ENCODE assay signal across 8 cellular contexts in genomic region chr6:28349344-28349891, GRCh38. TPM values are rescaled to one million over a fixed set of nuclear protein-coding genes. Genes with fewer than 3 reads are reported as not detected.
A peak's percentile ranks its signal among the peaks of the same experiment; 100 is the strongest.
DNase-seq lines count a peak whose midpoint lies in the region; ATAC-seq and TF ChIP-seq lines count a peak whose summit lies in the region.

No MANE protein-coding gene starts in this region.

- H3K4me1 ChIP-seq in testis = peaks cover 15% of the 10 kb centered on the region

- H3K36me3 Mint-ChIP-seq in activated naive CD4-positive, alpha-beta T cell treated with anti-CD3 and anti-CD28 coated beads for 36 hours (ENCODE audit: low read depth) = no peaks in the 10 kb centered on the region
- peaks cover 13% of the 10 kb centered on the region for H3K36me3 Mint-ChIP-seq in activated B cell treated with CpG ODN at 0.5 μM for 24 hours (ENCODE audit: low read depth)

- H3K4me3 Mint-ChIP-seq in activated naive CD4-positive, alpha-beta T cell treated with anti-CD3 and anti-CD28 coated beads for 36 hours = peak overlapping the region; percentile 97
- peak overlapping the region; percentile 96 for H3K4me3 Mint-ChIP-seq in activated B cell treated with CpG ODN at 0.5 μM for 24 hours

- H3K27me3 ChIP-seq in testis = no peaks in the 10 kb centered on the region

- H3K36me3 ChIP-seq in testis (ENCODE audit: low read depth, missing control alignments) = no peaks in the 10 kb centered on the region

- H3K9me3 Mint-ChIP-seq in activated naive CD4-positive, alpha-beta T cell treated with anti-CD3 and anti-CD28 coated beads for 36 hours = no peaks in the 10 kb centered on the region
- H3K9me3 Mint-ChIP-seq in activated B cell treated with CpG ODN at 0.5 μM for 24 hours = no peaks in the 10 kb centered on the region

- peaks cover 6% of the 10 kb centered on the region for H3K27me3 Mint-ChIP-seq in activated naive CD4-positive, alpha-beta T cell treated with anti-CD3 and anti-CD28 coated beads for 36 hours (ENCODE audit: low read depth)
- H3K27me3 Mint-ChIP-seq in activated B cell treated with CpG ODN at 0.5 μM for 24 hours = peaks cover 7% of the 10 kb centered on the region

- DNase-seq in activated naive CD4-positive, alpha-beta T cell treated with anti-CD3 and anti-CD28 coated beads for 36 hours = no peak
- DNase-seq in activated naive CD4-positive, alpha-beta T cell treated with Interleukin-2 at 50 U/mL for 16 hours = no peak
- DNase-seq in activated B cell treated with CpG ODN at 0.5 μM for 24 hours (no peak), testis (no peak), head of caudate nucleus (no peak)

- POLR2A ChIA-PET in activated B cell treated with CpG ODN at 0.5 μM for 24 hours (lab: Charles Lee) = interaction anchor here (0.6 to 2.1 kb wide), 11 partner anchors 8 to 456 kb away, joined by 3 to 19 read pairs (median 4); partner anchors contain the start of genes PGBD1, ZKSCAN8 and ZSCAN26

- H3K4me1 Mint-ChIP-seq in activated naive CD4-positive, alpha-beta T cell treated with anti-CD3 and anti-CD28 coated beads for 36 hours (ENCODE audit: low read depth) = peaks cover 22% of the 10 kb centered on the region
- H3K4me1 Mint-ChIP-seq in activated B cell treated with CpG ODN at 0.5 μM for 24 hours = peaks cover 28% of the 10 kb centered on the region

- ATAC-seq in activated B cell treated with CpG ODN at 0.5 μM for 24 hours (ENCODE audit: low read depth) (peak; percentile 8), HG03175 (IDR thresholded peaks at IDR 0.05; ENCODE audit: unreplicated experiment) (no peak), GM21619 (IDR thresholded peaks at IDR 0.05; ENCODE audit: unreplicated experiment) (no peak)

- H3K9me3 ChIP-seq in iPS-18c (ENCODE audit: control insufficient read depth, insufficient read depth, low read length) = no peaks in the 10 kb centered on the region
- no peaks in the 10 kb centered on the region for H3K9me3 ChIP-seq in testis

- intact Hi-C loops in activated naive CD4-positive, alpha-beta T cell treated with anti-CD3 and anti-CD28 coated beads for 36 hours (cut with micrococcal nuclease) = loop anchor here (1.0 kb wide), 2 partner anchors 14 to 82 kb away; partner anchors contain the start of gene ZSCAN26
- intact Hi-C loops in activated B cell treated with CpG ODN at 0.5 μM for 24 hours (cut with micrococcal nuclease) = loop anchor here (1.0 kb wide), 3 partner anchors 14 to 82 kb away; partner anchors contain the start of gene ZSCAN26
- intact Hi-C loops in testis (cut with DNase I; ENCODE audit: low total_unique reads) = no loop called here
- intact Hi-C loops in head of caudate nucleus (cut with DNase I) = no loop called here

- H3K27ac Mint-ChIP-seq in activated naive CD4-positive, alpha-beta T cell treated with anti-CD3 and anti-CD28 coated beads for 36 hours = peak overlapping the region; percentile 87
- H3K27ac Mint-ChIP-seq in activated B cell treated with CpG ODN at 0.5 μM for 24 hours = peak overlapping the region; percentile 94

- 0 to 1% methylated on average over 9 of the region's 9 CpGs for WGBS in testis, 2 donors

- CTCF ChIA-PET in activated naive CD4-positive, alpha-beta T cell treated with anti-CD3 and anti-CD28 coated beads for 36 hours (lab: Charles Lee) = interaction anchor here (1.1 kb wide), 1 partner anchor 34 kb away, joined by 4 read pairs; no protein-coding TSS in a partner anchor
- CTCF ChIA-PET in activated B cell treated with CpG ODN at 0.5 μM for 24 hours (lab: Charles Lee) = interaction anchor here (0.9 to 1.7 kb wide), 5 partner anchors 14 to 224 kb away, joined by 3 to 7 read pairs (median 3); partner anchors contain the start of genes ZSCAN23 and ZSCAN26

- H3K27ac ChIP-seq in testis = peak overlapping the region; percentile 3 to 56

- no peak for TF ChIP-seq POLR2A in testis (IDR thresholded peaks at IDR 0.05)

- TF ChIP-seq CTCF in activated B cell treated with CpG ODN at 0.5 μM for 24 hours (IDR thresholded peaks at IDR 0.05) (no peak), testis (IDR thresholded peaks at IDR 0.05) (no peak)

- H3K4me3 ChIP-seq in iPS-18c (ENCODE audit: insufficient read depth, low read depth, low read length) (peak overlapping the region; percentile 85), testis (peak overlapping the region; percentile 65 to 78)

RNA-seq across cellular contexts. Expression of gene ZKSCAN3, which starts 0.3 kb away (rescaled TPM):
- total RNA-seq in activated naive CD4-positive, alpha-beta T cell treated with anti-CD3 and anti-CD28 coated beads for 36 hours = 1 to 10 TPM; 1.3 TPM
- total RNA-seq in activated B cell treated with CpG ODN at 0.5 μM for 24 hours (5.6 and 6.3 TPM in 2 replicates), testis (1 to 10 TPM; 8.1 to 8.3 TPM)
- 5.4 TPM for polyA plus RNA-seq in testis (ENCODE audit: insufficient read depth, low read depth, low replicate concordance)

RNA-seq across cellular contexts. Expression of gene ZSCAN31, which starts 13.5 kb away (rescaled TPM):
- under 1 TPM; 0.62 to 0.89 TPM for total RNA-seq in activated naive CD4-positive, alpha-beta T cell treated with anti-CD3 and anti-CD28 coated beads for 36 hours
- 1.0 and 3.6 TPM in 2 replicates for total RNA-seq in activated B cell treated with CpG ODN at 0.5 μM for 24 hours
- total RNA-seq in testis = 10 to 100 TPM; 21.4 to 29.0 TPM
- polyA plus RNA-seq in testis (ENCODE audit: insufficient read depth, low read depth, low replicate concordance) = 51.3 TPM

RNA-seq across cellular contexts. Expression of gene ZSCAN12, which starts 50.1 kb away (rescaled TPM):
- total RNA-seq in activated naive CD4-positive, alpha-beta T cell treated with anti-CD3 and anti-CD28 coated beads for 36 hours = 1 to 10 TPM; 4.4 to 4.7 TPM
- 12.8 and 13.0 TPM in 2 replicates for total RNA-seq in activated B cell treated with CpG ODN at 0.5 μM for 24 hours
- total RNA-seq in testis = 10 to 100 TPM; 12.2 to 12.3 TPM
- 7.0 TPM for polyA plus RNA-seq in testis (ENCODE audit: insufficient read depth, low read depth, low replicate concordance)

Comparison
In these comparisons a context has a peak if more than half of its experiments do, and no peak if none do; other contexts are left out.
1. intact Hi-C loops: an anchor here in activated naive CD4-positive, alpha-beta T cell treated with anti-CD3 and anti-CD28 coated beads for 36 hours (1.0 kb wide) and activated B cell treated with CpG ODN at 0.5 μM for 24 hours (1.0 kb wide); none called in testis and head of caudate nucleus.